ENCODE assay signal across 14 cellular contexts in genomic region chr14:52279405-52279804, GRCh38. TPM values are rescaled to one million over a fixed set of nuclear protein-coding genes. Genes with fewer than 3 reads are reported as not detected.
DNase-seq lines count a peak whose midpoint lies in the region; ATAC-seq and TF ChIP-seq lines count a peak whose summit lies in the region.
"Had no signal": no experiment of that assay in that cellular context is flagged by ENCODE, and none has a peak within 500 bp of the region (broad histone marks: within the 10 kb centered on the region; RNA-seq: fewer than 3 reads in every experiment).

No MANE protein-coding gene starts in this region.

- no peak overlapping the region for H3K27ac Mint-ChIP-seq in progenitor cell of endocrine pancreas
- H3K27ac Mint-ChIP-seq: activated T-helper 2 cell treated with anti-CD3 and anti-CD28 coated beads, Interferon-gamma antibody, Interleukin-2, Interleukin-4, amounts not matched to agents 10 μg/mL and 5 μg/mL and 100 μg/mL, durations not matched to agents 14 hours and 24 hours and 36 hours had no signal

- peaks cover 2% of the 10 kb centered on the region for H3K27me3 Mint-ChIP-seq in progenitor cell of endocrine pancreas

- TF ChIP-seq CTCF in progenitor cell of endocrine pancreas (IDR thresholded peaks at IDR 0.05; ENCODE audit: unreplicated experiment), result no peak

- intact Hi-C loops in right cardiac atrium (cut with DNase I) (no loop called here), posterior cingulate gyrus (cut with DNase I) (no loop called here)

- H3K27ac ChIP-seq in right cardiac atrium (ENCODE audit: low read length), result no peak overlapping the region

- H3K36me3 Mint-ChIP-seq in progenitor cell of endocrine pancreas (ENCODE audit: insufficient read depth), result no peaks in the 10 kb centered on the region

- no peaks in the 10 kb centered on the region for H3K9me3 Mint-ChIP-seq in progenitor cell of endocrine pancreas (ENCODE audit: low read depth)

- H3K4me1 ChIP-seq in right cardiac atrium (ENCODE audit: control insufficient read depth, insufficient read depth, low read length), result no peaks in the 10 kb centered on the region

- no peaks in the 10 kb centered on the region for H3K4me1 Mint-ChIP-seq in progenitor cell of endocrine pancreas (ENCODE audit: low read depth)

- DNase-seq in AG20443 (ENCODE audit: low spot score), result peak; percentile 59
- DNase-seq in HS-5 (ENCODE audit: low read depth), result peak; percentile 20
- DNase-seq in SKM-1 treated with dmso at 0.1 percent for 144 hours (lab: John Stamatoyannopoulos, UW; ENCODE audit: unreplicated experiment), result peak; percentile 10
- DNase-seq in right cardiac atrium, result no peak
- DNase-seq in posterior cingulate gyrus, result no peak
- no peak for DNase-seq in T-helper 1 cell
- no peak for DNase-seq in progenitor cell of endocrine pancreas (ENCODE audit: low spot score, unreplicated experiment)
- DNase-seq: activated CD4-positive, CD25-positive, alpha-beta regulatory T cell treated with anti-CD3 and anti-CD28 coated beads, Interleukin-2, amount 50 U/mL, for 72 hours; cortex of kidney; NCI-H2029 treated with DMSO at 0.1 percent for 48 hours; RPMI8226; stimulated activated naive CD8-positive, alpha-beta T cell treated with anti-CD3 and anti-CD28 coated beads, Interleukin-15, Interleukin-2, amounts not matched to agents 100 U/mL and 50 U/mL, for 24 hours had no signal

- no peaks in the 10 kb centered on the region for H3K9me3 ChIP-seq in right cardiac atrium (ENCODE audit: control insufficient read depth, low read length)

- WGBS in right cardiac atrium, result 27% methylated on average over 3 of the region's 3 CpGs

- no peaks in the 10 kb centered on the region for H3K27me3 ChIP-seq in right cardiac atrium (ENCODE audit: control insufficient read depth, insufficient read depth)

- no peak overlapping the region for H3K4me3 ChIP-seq in right cardiac atrium (ENCODE audit: low read length)

- ATAC-seq in right cardiac atrium, result peak; percentile 59 to 96
- no peak for ATAC-seq in GM18517 (IDR thresholded peaks at IDR 0.05; ENCODE audit: unreplicated experiment)
- ATAC-seq: stimulated activated naive CD8-positive, alpha-beta T cell treated with anti-CD3 and anti-CD28 coated beads, Interleukin-15, Interleukin-2, amounts not matched to agents 100 U/mL and 50 U/mL, for 24 hours had no signal

- no peak overlapping the region for H3K4me3 Mint-ChIP-seq in progenitor cell of endocrine pancreas (ENCODE audit: low read depth)

RNA-seq across cellular contexts. Expression of gene PTGDR, which starts 11.9 kb away (rescaled TPM):
- total RNA-seq in right cardiac atrium (under 1 TPM; 0.29 to 0.43 (median 0.42) TPM), progenitor cell of endocrine pancreas (not detected in 2 replicates)
- polyA plus RNA-seq in right cardiac atrium, result 0.32 TPM

RNA-seq across cellular contexts. Expression of gene PTGER2, which starts 34.7 kb away (rescaled TPM):
- total RNA-seq in right cardiac atrium, result 1 to 10 TPM in 2 of 4 donors, under 1 TPM in 2; 0.34 to 1.6 (median 1.1) TPM
- 0.32 TPM for polyA plus RNA-seq in right cardiac atrium
- 1.00 and 1.1 TPM in 2 replicates for total RNA-seq in progenitor cell of endocrine pancreas

Comparison
In these comparisons a context has a peak if more than half of its experiments do, and no peak if none do; other contexts are left out.
1. DNase-seq: peak in AG20443 (single experiment), HS-5 (single experiment) and SKM-1 treated with dmso at 0.1 percent for 144 hours (single experiment); none in right cardiac atrium (0 of 3), posterior cingulate gyrus (0 of 10), T-helper 1 cell (0 of 5) and progenitor cell of endocrine pancreas (single experiment).